In the genomic region with DNA sequence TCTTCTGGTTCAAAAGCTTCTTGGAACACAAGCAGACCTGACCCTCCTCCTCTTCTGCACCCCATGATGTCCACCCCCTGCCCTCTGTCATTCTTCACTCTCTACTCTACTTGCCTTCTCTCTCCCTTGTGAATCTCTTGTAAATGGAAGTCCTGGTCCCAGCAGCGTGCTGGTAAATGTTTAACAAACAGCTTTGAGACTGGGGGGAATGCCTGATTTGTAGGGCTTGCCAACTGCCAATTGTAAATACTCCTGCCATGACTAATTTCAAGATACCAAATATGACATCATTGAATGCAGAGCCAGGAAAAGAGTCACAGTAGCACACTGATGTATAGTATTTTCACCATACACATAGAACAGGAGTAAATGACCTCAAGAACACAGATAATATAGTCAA, we compare ENCODE assay signal across 11 cellular contexts. TPM values are rescaled to one million over a fixed set of nuclear protein-coding genes. Genes with fewer than 3 reads are reported as not detected.
A peak's percentile ranks its signal among the peaks of the same experiment; 100 is the strongest.
DNase-seq lines count a peak whose midpoint lies in the region; ATAC-seq and TF ChIP-seq lines count a peak whose summit lies in the region.
"Had no signal": no experiment of that assay in that cellular context is flagged by ENCODE, and none has a peak within 500 bp of the region (broad histone marks: within the 10 kb centered on the region; RNA-seq: fewer than 3 reads in every experiment).

No MANE protein-coding gene starts in this region.

- no TSS peak for BruUV-seq in PC-9 (replicated peaks; lab: Mats Ljungman, UMichigan)

- ATAC-seq in activated CD4-positive, alpha-beta T cell treated with anti-CD3 and anti-CD28 coated beads for 36 hours = peak; percentile 80
- no peak for ATAC-seq in T-cell (replicated peaks in 1 of 4)

- H3K9me2 ChIP-seq in PC-9 (ENCODE audit: insufficient read depth) = no peaks in the 10 kb centered on the region

- H3K9me3 ChIP-seq in PC-9 (ENCODE audit: insufficient read depth, low read depth) (no peaks in the 10 kb centered on the region), ascending aorta (no peaks in the 10 kb centered on the region)

- no peak overlapping the region for H3K4me3 Mint-ChIP-seq in activated CD4-positive, alpha-beta T cell treated with anti-CD3 and anti-CD28 coated beads for 36 hours
- H3K4me3 Mint-ChIP-seq in T-cell = no peak overlapping the region

- peaks cover 21% of the 10 kb centered on the region; the same call in 1 of the 2 replicates for H3F3A ChIP-seq in PC-9 (ENCODE audit: insufficient read depth, low read depth)

- H3K27ac Mint-ChIP-seq in activated CD4-positive, alpha-beta T cell treated with anti-CD3 and anti-CD28 coated beads for 36 hours = no peak overlapping the region
- no peak overlapping the region for H3K27ac Mint-ChIP-seq in T-cell

- H4K20me1 ChIP-seq in PC-9 (ENCODE audit: insufficient read depth) = no peaks in the 10 kb centered on the region

- H2AFZ ChIP-seq in PC-9 = no peak overlapping the region

- POLR2A ChIA-PET in activated CD4-positive, alpha-beta T cell treated with anti-CD3 and anti-CD28 coated beads for 36 hours (lab: Charles Lee) = no interaction called here
- POLR2A ChIA-PET in PC-9 (lab: Charles Lee; ENCODE audit: unreplicated experiment) = no interaction called here
- POLR2A ChIA-PET in T-cell (lab: Charles Lee) = no interaction called here

- peaks cover 45% of the 10 kb centered on the region for H3K4me1 ChIP-seq in PC-9 (replicated peaks; ENCODE audit: insufficient read depth)
- no peaks in the 10 kb centered on the region for H3K4me1 ChIP-seq in ascending aorta

- no peaks in the 10 kb centered on the region for H3K9me3 Mint-ChIP-seq in activated CD4-positive, alpha-beta T cell treated with anti-CD3 and anti-CD28 coated beads for 36 hours (ENCODE audit: low read depth)
- H3K9me3 Mint-ChIP-seq in T-cell = no peaks in the 10 kb centered on the region

- H3K4me3 ChIP-seq in PC-9 (no peak overlapping the region), fibroblast of mammary gland (ENCODE audit: control insufficient read depth, low read depth, low read length) (no peak overlapping the region), ascending aorta (no peak overlapping the region)

- no peak overlapping the region for H3K27ac ChIP-seq in PC-9
- H3K27ac ChIP-seq in ascending aorta = no peak overlapping the region

- H3K36me3 Mint-ChIP-seq in activated CD4-positive, alpha-beta T cell treated with anti-CD3 and anti-CD28 coated beads for 36 hours (ENCODE audit: low read depth) = no peaks in the 10 kb centered on the region
- H3K36me3 Mint-ChIP-seq in T-cell = no peaks in the 10 kb centered on the region

- peak overlapping the region; percentile 37; the same call in 1 of the 2 replicates for H3K4me2 ChIP-seq in PC-9

- TF ChIP-seq CTCF in PC-9 (conservative IDR thresholded peaks at IDR 0.05) (no peak), fibroblast of mammary gland (conservative IDR thresholded peaks at IDR 0.05; ENCODE audit: control insufficient read depth, insufficient read depth, low read depth, low read length) (no peak), ascending aorta (IDR thresholded peaks at IDR 0.05) (no peak)

- CTCF ChIA-PET in activated CD4-positive, alpha-beta T cell treated with anti-CD3 and anti-CD28 coated beads for 36 hours (lab: Charles Lee) = interaction anchor here (0.7 to 1.6 kb wide), 3 partner anchors 45 to 147 kb away, joined by 3 to 4 read pairs (median 3); no protein-coding TSS in a partner anchor
- CTCF ChIA-PET in PC-9 (lab: Charles Lee) (no interaction called here), T-cell (lab: Charles Lee) (no interaction called here)

- H3K27me3 ChIP-seq in PC-9 (ENCODE audit: insufficient read depth, low read depth) (no peaks in the 10 kb centered on the region), ascending aorta (no peaks in the 10 kb centered on the region)

- no peaks in the 10 kb centered on the region for H3K79me2 ChIP-seq in PC-9 (ENCODE audit: low read depth)

- H3K27me3 Mint-ChIP-seq in activated CD4-positive, alpha-beta T cell treated with anti-CD3 and anti-CD28 coated beads for 36 hours = no peaks in the 10 kb centered on the region
- H3K27me3 Mint-ChIP-seq in T-cell = peaks cover 0 to 19% of the 10 kb centered on the region in 2 donors

- H3K36me3 ChIP-seq in PC-9 (ENCODE audit: low read depth) = no peaks in the 10 kb centered on the region
- H3K36me3 ChIP-seq in ascending aorta = no peaks in the 10 kb centered on the region

- DNase-seq in activated CD4-positive, alpha-beta T cell treated with anti-CD3 and anti-CD28 coated beads for 36 hours = no peak
- DNase-seq in activated CD4-positive, alpha-beta T cell treated with anti-CD3 and anti-CD28 coated beads for 1 hour = no peak
- peak in 1 of 2 experiments; percentile 58 for DNase-seq in PC-9
- DNase-seq in fibroblast of mammary gland (ENCODE audit: low read depth) = peak; percentile 28
- DNase-seq in stromal cell of bone marrow (ENCODE audit: low read depth) = peak; percentile 2
- DNase-seq in ascending aorta (ENCODE audit: low spot score in 2 of 2) = no peak
- no peak for DNase-seq in NCI-H2107 (lab: John Stamatoyannopoulos, UW)
- DNase-seq in T-cell = no peak
- DNase-seq: KG1, NCI-H524 had no signal

- intact Hi-C loops in activated CD4-positive, alpha-beta T cell treated with anti-CD3 and anti-CD28 coated beads for 36 hours (cut with DNase I, micrococcal nuclease) = no loop called here
- intact Hi-C loops in PC-9 (cut with micrococcal nuclease; ENCODE audit: unreplicated experiment) (no loop called here), ascending aorta (cut with DNase I) (no loop called here)

- peaks cover 3% of the 10 kb centered on the region for H3K4me1 Mint-ChIP-seq in activated CD4-positive, alpha-beta T cell treated with anti-CD3 and anti-CD28 coated beads for 36 hours
- H3K4me1 Mint-ChIP-seq in T-cell = no peaks in the 10 kb centered on the region

RNA-seq across cellular contexts. Expression of a gene that starts 40.9 kb away (rescaled TPM):
- total RNA-seq in activated CD4-positive, alpha-beta T cell treated with anti-CD3 and anti-CD28 coated beads for 36 hours = under 1 TPM in 1 of 2 experiments, not detected in 1; 0.05 TPM
- total RNA-seq in PC-9 (2021) (4.6 and 7.0 TPM in 2 replicates), ascending aorta (6.5 TPM), T-cell (under 1 TPM in 1 of 5 donors, not detected in 4; 0.03 TPM)
- total RNA-seq: glomerular endothelial cell had no signal

Comparison
In these comparisons a context has a peak if more than half of its experiments do, and no peak if none do; other contexts are left out.
1. DNase-seq: peak in fibroblast of mammary gland (single experiment) and stromal cell of bone marrow (single experiment); none in activated CD4-positive, alpha-beta T cell treated with anti-CD3 and anti-CD28 coated beads for 36 hours (single experiment), activated CD4-positive, alpha-beta T cell treated with anti-CD3 and anti-CD28 coated beads for 1 hour (single experiment), ascending aorta (0 of 2), NCI-H2107 (single experiment) and T-cell (0 of 34).